15 cellular contexts compared by ENCODE assay signal in genomic region chr17:30929081-30929633, GRCh38. TPM values are rescaled to one million over a fixed set of nuclear protein-coding genes. Genes with fewer than 3 reads are reported as not detected.
DNase-seq lines count a peak whose midpoint lies in the region; ATAC-seq, FAIRE-seq and TF ChIP-seq lines count a peak whose summit lies in the region.
"Had no signal": no experiment of that assay in that cellular context is flagged by ENCODE, and none has a peak within 500 bp of the region (broad histone marks: within the 10 kb centered on the region; RNA-seq: fewer than 3 reads in every experiment).

No MANE protein-coding gene starts in this region.

- POLR2A ChIA-PET in K562 (lab: Yijun Ruan, JAX) = interaction anchor here (0.6 to 0.7 kb wide), 2 partner anchors 9 to 32 kb away, joined by 3 read pairs; no protein-coding TSS in a partner anchor

- CTCF ChIA-PET in K562 (lab: Yijun Ruan, JAX; ENCODE audit: low intra/inter-chr PET ratio) = no interaction called here

- no peaks in the 10 kb centered on the region for H4K20me1 ChIP-seq in K562 (replicated peaks; ENCODE audit: control insufficient read depth, insufficient read depth, low read length)

- no peak for TF ChIP-seq RAD21 in K562 (CRISPR knock-in tag; conservative IDR thresholded peaks at IDR 0.05 in 1 of 2, IDR thresholded peaks at IDR 0.05 in 1 of 2)

- H3K9me3 ChIP-seq in K562 (replicated peaks; ENCODE audit: control insufficient read depth, insufficient read depth, low read depth, low read length) (no peaks in the 10 kb centered on the region), upper lobe of right lung (no peaks in the 10 kb centered on the region)
- H3K9me3 ChIP-seq: Caco-2, HAP-1 had no signal

- no peak for DNase-seq in GM12891 (ENCODE audit: insufficient read length, low spot score)
- DNase-seq in K562 (ENCODE audit: extremely low read depth in 1 of 4, low spot score in 3 of 4) = no peak
- DNase-seq in left lobe of liver (ENCODE audit: low spot score) = no peak
- peak; percentile 31 for DNase-seq in upper lobe of right lung
- DNase-seq in activated naive CD4-positive, alpha-beta T cell treated with anti-CD3 and anti-CD28 coated beads, Interleukin-2, amount 50 U/mL, for 16 hours = no peak
- no peak for DNase-seq in EL
- DNase-seq: Caco-2; CD8-positive, alpha-beta T cell; GOT3; KG1 had no signal

- BruUV-seq in K562 (replicated peaks; lab: Mats Ljungman, UMichigan) = no TSS peak

- TF ChIP-seq CTCF in K562 (IDR thresholded peaks at IDR 0.05 in 2 of 3, conservative IDR thresholded peaks at IDR 0.05 in 1 of 3; ENCODE audit: insufficient read depth in 2 of 3, low read depth in 1 of 3, low read length in 3 of 3) (no peak), upper lobe of right lung (IDR thresholded peaks at IDR 0.05) (no peak)

- H3K79me2 ChIP-seq in K562 (ENCODE audit: control insufficient read depth, insufficient read depth, low read length) = no peaks in the 10 kb centered on the region

- intact Hi-C loops in K562 (cut with micrococcal nuclease) (no loop called here), upper lobe of right lung (cut with DNase I) (no loop called here)

- H3K4me2 ChIP-seq in K562 (ENCODE audit: insufficient read depth, low read length) = no peak overlapping the region

- H3K36me3 ChIP-seq in K562 (ENCODE audit: control insufficient read depth, insufficient read depth, low read length) = no peaks in the 10 kb centered on the region
- no peaks in the 10 kb centered on the region for H3K36me3 ChIP-seq in upper lobe of right lung

- H3K4me1 ChIP-seq in K562 (replicated peaks in 1 of 2; ENCODE audit: control insufficient read depth in 2 of 2, insufficient read depth in 2 of 2, low read length in 2 of 2) = no peaks in the 10 kb centered on the region
- no peaks in the 10 kb centered on the region for H3K4me1 ChIP-seq in upper lobe of right lung
- H3K4me1 ChIP-seq: Caco-2, HAP-1 had no signal

- TF ChIP-seq EP300 in K562 (IDR thresholded peaks at IDR 0.05; ENCODE audit: low read length) = no peak

- no peaks in the 10 kb centered on the region for H3K9me1 ChIP-seq in K562 (ENCODE audit: control insufficient read depth, insufficient read depth, low read length)

- FAIRE-seq in GM12891 (lab: Jason Lieb, UNC) = peak; percentile 26
- no peak for FAIRE-seq in K562 (lab: Jason Lieb, UNC)
- FAIRE-seq: GM12878 had no signal

- TF ChIP-seq POLR2A in GM12891 (IDR thresholded peaks at IDR 0.05; ENCODE audit: low read depth, low read length) (no peak), K562 (conservative IDR thresholded peaks at IDR 0.05) (no peak)

- peak overlapping the region in 1 of 2 experiments; percentile 23; a peak in 1 of 4 replicates for H3K9ac ChIP-seq in K562 (ENCODE audit: insufficient read depth in 1 of 2, low read depth in 2 of 2, low read length in 2 of 2)

- H3K27ac ChIP-seq in K562 (ENCODE audit: extremely low read depth, low read depth, low read length) (no peak overlapping the region), upper lobe of right lung (no peak overlapping the region)
- H3K27ac ChIP-seq: HL-60 had no signal

- H2AFZ ChIP-seq in K562 (ENCODE audit: low read depth, low read length) = 0 out of 2 replicates have a peak overlapping the region, but pooled peaks have one; percentile 25

- in situ Hi-C loops in K562 (cut with MboI) = no loop called here

- ATAC-seq in K562 (peak; percentile 32; the same call in 1 of the 3 replicates), left lobe of liver (peak; percentile 46), upper lobe of right lung (no peak), HG03159 (IDR thresholded peaks at IDR 0.05; ENCODE audit: unreplicated experiment) (no peak)
- ATAC-seq: CD8-positive, alpha-beta T cell; GM12878 had no signal

- WGBS in K562 (ENCODE audit: insufficient coverage, low coverage, missing lambda C conversion rate) = 8% methylated on average over 8 of the region's 8 CpGs

- H3K4me3 ChIP-seq in K562 (no peak overlapping the region), upper lobe of right lung (no peak overlapping the region)
- H3K4me3 ChIP-seq: GM12878, HAP-1 had no signal

- H3K27me3 ChIP-seq in K562 (ENCODE audit: control insufficient read depth in 2 of 2, insufficient read depth in 2 of 2, low read length in 2 of 2) = peaks cover 21 to 40% of the 10 kb centered on the region in 2 experiments; a peak in 4 of 5 replicates
- H3K27me3 ChIP-seq in upper lobe of right lung = no peaks in the 10 kb centered on the region

TF ChIP-seq in GM12891, 5 proteins besides CTCF, POLR2A, EP300 and RAD21 (continues in another document):
- TF ChIP-seq POU2F2 (IDR thresholded peaks at IDR 0.05; ENCODE audit: low read depth, low read length) (no peak), SPI1 (IDR thresholded peaks at IDR 0.05; ENCODE audit: low read depth, low read length) (no peak), PAX5 (IDR thresholded peaks at IDR 0.05; ENCODE audit: insufficient read depth, low read length, severe bottlenecking) (no peak)

TF ChIP-seq in K562, 482 proteins besides CTCF, POLR2A, EP300 and RAD21 (continues in another document):
- no peak for TF ChIP-seq KLF1 (tag; IDR thresholded peaks at IDR 0.05)

RNA-seq across cellular contexts. Expression of gene ADAP2, which starts 7.4 kb away (rescaled TPM):
- 0.83 TPM for polyA plus RNA-seq in GM12891 (2012; ENCODE audit: low read depth, missing spikeins)
- not detected in 2 replicates for total RNA-seq in K562 (2011; cell fraction: chromatin; rRNA removed; ENCODE audit: low replicate concordance)
- total RNA-seq in K562 (2011; cell fraction: nucleolus; rRNA removed) = 1.5 TPM in 1 of 2 replicates, not detected in the other
- 4.4 TPM in 1 of 2 replicates, not detected in the other for total RNA-seq in K562 (2011; cell fraction: nucleoplasm; rRNA removed)
- total RNA-seq in K562 (2014; rRNA removed) = 0.73 TPM in 1 of 2 replicates, not detected in the other
- total RNA-seq in K562 (2014; rRNA removed; fragmentation: Illumina TruSeq; extraction: Trizol) = 0.25 TPM in 1 of 2 replicates, not detected in the other
- not detected in 2 replicates for total RNA-seq in K562 (2015; rRNA removed; fragmentation: Illumina TruSeq; extraction: Trizol)
- total RNA-seq in K562 (2021) = 0.20 and 0.58 TPM in 2 replicates
- 0.06 TPM in 1 of 2 replicates, not detected in the other for polyA plus RNA-seq in K562 (2011; rRNA removed)
- 0.04 TPM in 1 of 2 replicates, not detected in the other for polyA plus RNA-seq in K562 (2011; cell fraction: cytosol; rRNA removed)
- 0.64 TPM in 1 of 2 replicates, not detected in the other for polyA plus RNA-seq in K562 (2011; cell fraction: nucleus; rRNA removed)
- 0.05 TPM in 1 of 2 replicates, not detected in the other for polyA plus RNA-seq in K562 (2012)
- not detected in 2 replicates for polyA plus RNA-seq in K562 (2014; fragmentation: Illumina TruSeq; extraction: Trizol)
- polyA plus RNA-seq in K562 (2014; fragmentation: Nextera tagmentation; extraction: Ambion mirVana) = not detected
- not detected in 2 replicates for polyA plus RNA-seq in K562 (2014; rRNA removed)
- 0.07 TPM in 1 of 2 replicates, not detected in the other for polyA minus RNA-seq in K562 (2011; rRNA and poly(A)+ RNA removed)
- not detected in 2 replicates for polyA minus RNA-seq in K562 (2011; cell fraction: cytosol; rRNA and poly(A)+ RNA removed)
- polyA minus RNA-seq in K562 (2011; cell fraction: nucleus; rRNA and poly(A)+ RNA removed) = 0.94 TPM in 1 of 2 replicates, not detected in the other
- 7.7 TPM for total RNA-seq in left lobe of liver
- total RNA-seq in upper lobe of right lung = 19.8 TPM
- total RNA-seq: A673 had no signal

RNA-seq across cellular contexts. Expression of gene TEFM, which starts 23.1 kb away (rescaled TPM):
- polyA plus RNA-seq in GM12891 (2012; ENCODE audit: low read depth, missing spikeins) = 15.6 TPM
- 20.1 and 32.4 TPM in 2 replicates for total RNA-seq in K562 (2011; cell fraction: chromatin; rRNA removed; ENCODE audit: low replicate concordance)
- total RNA-seq in K562 (2011; cell fraction: nucleolus; rRNA removed) = 9.5 and 11.2 TPM in 2 replicates
- total RNA-seq in K562 (2011; cell fraction: nucleoplasm; rRNA removed) = 18.8 and 40.0 TPM in 2 replicates
- 12.5 and 17.2 TPM in 2 replicates for total RNA-seq in K562 (2014; rRNA removed)
- 29.7 and 37.7 TPM in 2 replicates for total RNA-seq in K562 (2014; rRNA removed; fragmentation: Illumina TruSeq; extraction: Trizol)
- total RNA-seq in K562 (2015; rRNA removed; fragmentation: Illumina TruSeq; extraction: Trizol) = 22.1 and 23.6 TPM in 2 replicates
- total RNA-seq in K562 (2021) = 16.1 and 17.1 TPM in 2 replicates
- 13.3 and 23.3 TPM in 2 replicates for polyA plus RNA-seq in K562 (2011; rRNA removed)
- 4.6 and 5.2 TPM in 2 replicates for polyA plus RNA-seq in K562 (2011; cell fraction: cytosol; rRNA removed)
- polyA plus RNA-seq in K562 (2011; cell fraction: nucleus; rRNA removed) = 7.7 and 8.2 TPM in 2 replicates
- polyA plus RNA-seq in K562 (2012) = 10.8 and 16.8 TPM in 2 replicates
- polyA plus RNA-seq in K562 (2014; fragmentation: Illumina TruSeq; extraction: Trizol) = 35.7 and 37.1 TPM in 2 replicates
- 10 to 100 TPM; 59.2 to 60.3 TPM for polyA plus RNA-seq in K562 (2014; fragmentation: Nextera tagmentation; extraction: Ambion mirVana)
- polyA plus RNA-seq in K562 (2014; rRNA removed) = 21.8 and 22.6 TPM in 2 replicates
- polyA minus RNA-seq in K562 (2011; rRNA and poly(A)+ RNA removed) = 8.6 and 9.7 TPM in 2 replicates
- polyA minus RNA-seq in K562 (2011; cell fraction: cytosol; rRNA and poly(A)+ RNA removed) = 3.7 and 5.8 TPM in 2 replicates
- 5.0 and 11.0 TPM in 2 replicates for polyA minus RNA-seq in K562 (2011; cell fraction: nucleus; rRNA and poly(A)+ RNA removed)
- 8.6 TPM for total RNA-seq in left lobe of liver
- 14.7 TPM for total RNA-seq in upper lobe of right lung

RNA-seq across cellular contexts. Expression of gene RNF135, which starts 41.7 kb away (rescaled TPM):
- 6.9 TPM for polyA plus RNA-seq in GM12891 (2012; ENCODE audit: low read depth, missing spikeins)
- not detected in 2 replicates for total RNA-seq in K562 (2011; cell fraction: chromatin; rRNA removed; ENCODE audit: low replicate concordance)
- not detected in 2 replicates for total RNA-seq in K562 (2011; cell fraction: nucleolus; rRNA removed)
- not detected in 2 replicates for total RNA-seq in K562 (2011; cell fraction: nucleoplasm; rRNA removed)
- total RNA-seq in K562 (2014; rRNA removed) (not detected in 2 replicates), K562 (2014; rRNA removed; fragmentation: Illumina TruSeq; extraction: Trizol) (not detected in 2 replicates), K562 (2015; rRNA removed; fragmentation: Illumina TruSeq; extraction: Trizol) (not detected in 2 replicates), K562 (2021) (0.09 TPM in 1 of 2 replicates, not detected in the other), left lobe of liver (4.7 TPM), upper lobe of right lung (25.3 TPM)
- polyA plus RNA-seq in K562 (2011; rRNA removed) (0.08 TPM in 1 of 2 replicates, not detected in the other), K562 (2014; fragmentation: Illumina TruSeq; extraction: Trizol) (not detected in 2 replicates), K562 (2014; fragmentation: Nextera tagmentation; extraction: Ambion mirVana) (not detected), K562 (2014; rRNA removed) (not detected in 2 replicates)
- polyA plus RNA-seq in K562 (2011; cell fraction: cytosol; rRNA removed) = not detected in 2 replicates
- not detected in 2 replicates for polyA plus RNA-seq in K562 (2011; cell fraction: nucleus; rRNA removed)
- polyA plus RNA-seq in K562 (2012) = 0.08 TPM in 1 of 2 replicates, not detected in the other
- not detected in 2 replicates for polyA minus RNA-seq in K562 (2011; rRNA and poly(A)+ RNA removed)
- polyA minus RNA-seq in K562 (2011; cell fraction: cytosol; rRNA and poly(A)+ RNA removed) = not detected in 2 replicates
- polyA minus RNA-seq in K562 (2011; cell fraction: nucleus; rRNA and poly(A)+ RNA removed) = not detected in 2 replicates

Comparison
In these comparisons a context has a peak if more than half of its experiments do, and no peak if none do; other contexts are left out.
1. ATAC-seq: peak in K562 (single experiment) and left lobe of liver (single experiment); none in upper lobe of right lung (single experiment) and HG03159 (single experiment).